Comparison of ENCODE assay signal across 34 cellular contexts in the genomic region with DNA sequence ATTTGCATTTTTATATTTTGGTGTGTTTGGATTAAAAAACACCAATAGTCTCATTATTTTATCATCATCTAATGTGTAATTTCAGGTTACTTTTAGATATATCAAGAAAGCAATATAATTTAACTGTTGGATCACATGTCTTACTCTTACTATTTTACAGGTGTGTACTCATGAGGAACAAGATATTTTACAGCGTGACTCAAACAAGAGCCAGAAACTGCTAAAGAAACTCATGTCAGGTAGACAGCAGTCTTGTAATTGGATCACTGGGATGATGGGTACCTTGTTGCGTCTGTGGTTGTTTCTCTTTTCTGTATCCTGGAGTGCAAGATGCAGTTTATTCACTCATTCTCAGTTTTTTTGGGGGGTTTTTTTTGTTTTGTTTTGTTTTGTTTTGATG.
"Had no signal": no experiment of that assay in that cellular context is flagged by ENCODE, and none has a peak within 500 bp of the region (broad histone marks: within the 10 kb centered on the region; RNA-seq: fewer than 3 reads in every experiment).

No MANE protein-coding gene starts in this region.

- H3K27me3 ChIP-seq: adrenal gland, body of pancreas, cardiac muscle cell, colonic mucosa, esophagus squamous epithelium, gastroesophageal sphincter, heart right ventricle, hepatocyte had no signal

- H3K4me1 ChIP-seq: adrenal gland, body of pancreas, colonic mucosa, esophagus squamous epithelium, gastroesophageal sphincter, heart right ventricle had no signal

- H3K27me3 Mint-ChIP-seq: activated CD4-positive, alpha-beta T cell treated with anti-CD3 and anti-CD28 coated beads for 36 hours; activated CD4-positive, alpha-beta T cell treated with anti-CD3 and anti-CD28 coated beads, Interleukin-2, amount 10 ng/mL, durations not matched to agents 24 days and 14 days; activated CD8-positive, alpha-beta T cell treated with anti-CD3 and anti-CD28 coated beads for 36 hours; activated naive CD8-positive, alpha-beta T cell treated with anti-CD3 and anti-CD28 coated beads for 36 hours; activated naive CD8-positive, alpha-beta T cell treated with anti-CD3 and anti-CD28 coated beads, Interleukin-2, amount 50 U/mL, for 24 hours; T-helper 17 cell had no signal

- H3K27ac Mint-ChIP-seq: activated CD4-positive, alpha-beta T cell treated with anti-CD3 and anti-CD28 coated beads for 36 hours; activated CD4-positive, alpha-beta T cell treated with anti-CD3 and anti-CD28 coated beads, Interleukin-2, amount 10 ng/mL, durations not matched to agents 24 days and 14 days; activated CD8-positive, alpha-beta T cell treated with anti-CD3 and anti-CD28 coated beads for 36 hours; activated naive CD8-positive, alpha-beta T cell treated with anti-CD3 and anti-CD28 coated beads for 36 hours; activated naive CD8-positive, alpha-beta T cell treated with anti-CD3 and anti-CD28 coated beads, Interleukin-2, amount 50 U/mL, for 24 hours; T-helper 17 cell; T-helper 2 cell treated with Interferon-gamma antibody and Interleukin-4, amounts not matched to agents 5 μg/mL and 100 μg/mL, for 36 hours had no signal

- H3K27ac ChIP-seq: adrenal gland, body of pancreas, cardiac muscle cell, colonic mucosa, epithelial cell of prostate, esophagus squamous epithelium, gastroesophageal sphincter, heart right ventricle, hepatocyte had no signal

- H3K4me1 Mint-ChIP-seq: activated CD4-positive, alpha-beta T cell treated with anti-CD3 and anti-CD28 coated beads for 36 hours; activated CD4-positive, alpha-beta T cell treated with anti-CD3 and anti-CD28 coated beads, Interleukin-2, amount 10 ng/mL, durations not matched to agents 24 days and 14 days; activated naive CD8-positive, alpha-beta T cell treated with anti-CD3 and anti-CD28 coated beads for 36 hours; activated naive CD8-positive, alpha-beta T cell treated with anti-CD3 and anti-CD28 coated beads, Interleukin-2, amount 50 U/mL, for 24 hours had no signal

- FAIRE-seq: endometrium, endothelial cell of umbilical vein had no signal

- H3K4me3 ChIP-seq: adrenal gland, body of pancreas, cardiac muscle cell, colonic mucosa, esophagus squamous epithelium, gastroesophageal sphincter, heart right ventricle, hepatocyte had no signal

- H3K4me3 Mint-ChIP-seq: activated CD4-positive, alpha-beta T cell treated with anti-CD3 and anti-CD28 coated beads for 36 hours; activated CD4-positive, alpha-beta T cell treated with anti-CD3 and anti-CD28 coated beads, Interleukin-2, amount 10 ng/mL, durations not matched to agents 24 days and 14 days; activated CD8-positive, alpha-beta T cell treated with anti-CD3 and anti-CD28 coated beads for 36 hours; activated naive CD8-positive, alpha-beta T cell treated with anti-CD3 and anti-CD28 coated beads for 36 hours; activated naive CD8-positive, alpha-beta T cell treated with anti-CD3 and anti-CD28 coated beads, Interleukin-2, amount 50 U/mL, for 24 hours; T-helper 17 cell; T-helper 2 cell treated with Interferon-gamma antibody and Interleukin-4, amounts not matched to agents 5 μg/mL and 100 μg/mL, for 36 hours had no signal

- H3K9me3 ChIP-seq: adrenal gland, body of pancreas, colonic mucosa, esophagus squamous epithelium, gastroesophageal sphincter, heart right ventricle had no signal

- DNase-seq: activated CD4-positive, alpha-beta T cell treated with anti-CD3 and anti-CD28 coated beads for 36 hours; activated CD4-positive, alpha-beta T cell treated with anti-CD3 and anti-CD28 coated beads, Interleukin-2, amount 10 ng/mL, durations not matched to agents 24 days and 14 days; activated CD4-positive, alpha-beta T cell treated with anti-CD3 and anti-CD28 coated beads, Interleukin-2, amount 50 U/mL, for 48 hours; activated CD4-positive, CD25-positive, alpha-beta regulatory T cell; activated CD4-positive, CD25-positive, alpha-beta regulatory T cell treated with anti-CD3 and anti-CD28 coated beads, Interleukin-2, amount 50 U/mL, for 72 hours; activated CD8-positive, alpha-beta memory T cell treated with anti-CD3 and anti-CD28 coated beads for 24 hours; activated CD8-positive, alpha-beta T cell treated with anti-CD3 and anti-CD28 coated beads for 36 hours; activated gamma-delta T cell; activated naive CD4-positive, alpha-beta T cell; activated naive CD4-positive, alpha-beta T cell treated with anti-CD3 and anti-CD28 coated beads, Interleukin-2, amount 50 U/mL, for 16 hours; activated naive CD8-positive, alpha-beta T cell treated with anti-CD3 and anti-CD28 coated beads for 36 hours; activated naive CD8-positive, alpha-beta T cell treated with anti-CD3 and anti-CD28 coated beads, Interleukin-2, amount 50 U/mL, for 24 hours; activated T-cell treated with anti-CD3 and anti-CD28 coated beads, Interleukin-2, amount 50 U/mL, for 48 hours; adrenal gland; amygdala; aorta; body of pancreas; central memory CD4-positive, alpha-beta T cell; cerebellar nuclear complex; colonic mucosa; effector CD8-positive, alpha-beta T cell; esophagus squamous epithelium; foreskin melanocyte; heart right ventricle; T-helper 1 cell; T-helper 17 cell; T1000 had no signal

- H3K9me3 Mint-ChIP-seq: activated CD4-positive, alpha-beta T cell treated with anti-CD3 and anti-CD28 coated beads, Interleukin-2, amount 10 ng/mL, durations not matched to agents 24 days and 14 days; activated CD8-positive, alpha-beta T cell treated with anti-CD3 and anti-CD28 coated beads for 36 hours; activated naive CD8-positive, alpha-beta T cell treated with anti-CD3 and anti-CD28 coated beads for 36 hours; activated naive CD8-positive, alpha-beta T cell treated with anti-CD3 and anti-CD28 coated beads, Interleukin-2, amount 50 U/mL, for 24 hours; T-helper 2 cell treated with Interferon-gamma antibody and Interleukin-4, amounts not matched to agents 5 μg/mL and 100 μg/mL, for 36 hours had no signal
